Comparison of ENCODE assay signal across 8 cellular contexts in genomic region chr10:89351402-89352038, GRCh38. TPM values are rescaled to one million over a fixed set of nuclear protein-coding genes. Genes with fewer than 3 reads are reported as not detected.
DNase-seq lines count a peak whose midpoint lies in the region; ATAC-seq, FAIRE-seq and TF ChIP-seq lines count a peak whose summit lies in the region.

No MANE protein-coding gene starts in this region.

- peak overlapping the region; percentile 89 for H3K27ac ChIP-seq in fibroblast of lung (ENCODE audit: insufficient read depth, low read length)

- H3K9me3 ChIP-seq in fibroblast of lung (ENCODE audit: control insufficient read depth, insufficient read depth, low read depth, low read length) = no peaks in the 10 kb centered on the region

- TF ChIP-seq POLR2A in GM12892 (IDR thresholded peaks at IDR 0.05; ENCODE audit: low read depth, low read length) = no peak

- DNase-seq in GM12892 (ENCODE audit: insufficient read length) (no peak), M059J (ENCODE audit: low read depth) (peak; percentile 57), fibroblast of lung (ENCODE audit: low read depth in 2 of 2) (peak; percentile 50 to 57), retinal pigment epithelial cell (ENCODE audit: low read depth) (no peak), islet precursor cell (no peak), NCI-H1105 treated with DMSO at 0.1 percent for 48 hours (lab: John Stamatoyannopoulos, UW) (no peak), NCI-H2196 treated with DMSO at 0.1 percent for 48 hours (lab: John Stamatoyannopoulos, UW; ENCODE audit: unreplicated experiment) (no peak)

- H3K4me3 ChIP-seq in fibroblast of lung (replicated peaks in 1 of 4; ENCODE audit: control extremely low read depth in 1 of 4, insufficient read depth in 1 of 4, low read depth in 3 of 4, low read length in 4 of 4) (no peak overlapping the region), retinal pigment epithelial cell (ENCODE audit: low read length) (peak overlapping the region; percentile 47)

- H3K36me3 ChIP-seq in fibroblast of lung (ENCODE audit: control insufficient read depth, insufficient read depth, low read length) = no peaks in the 10 kb centered on the region

- no peaks in the 10 kb centered on the region for H3K79me2 ChIP-seq in fibroblast of lung (ENCODE audit: control insufficient read depth, insufficient read depth, low read length)

- peak overlapping the region; percentile 4 for H3K9ac ChIP-seq in fibroblast of lung (ENCODE audit: insufficient read depth, low read length)

- H3K27me3 ChIP-seq in fibroblast of lung (ENCODE audit: control insufficient read depth, insufficient read depth, low read length) = no peaks in the 10 kb centered on the region

- peak overlapping the region; percentile 60 for H3K4me2 ChIP-seq in fibroblast of lung (ENCODE audit: extremely low read depth, insufficient read depth, low read length)

- no peak for TF ChIP-seq CTCF in fibroblast of lung (conservative IDR thresholded peaks at IDR 0.05 in 1 of 2, IDR thresholded peaks at IDR 0.05 in 1 of 2; ENCODE audit: low read depth in 1 of 2, low read length in 2 of 2)
- TF ChIP-seq CTCF in retinal pigment epithelial cell (conservative IDR thresholded peaks at IDR 0.05; ENCODE audit: low read depth, low read length) = no peak

- H2AFZ ChIP-seq in fibroblast of lung (ENCODE audit: low read length) = no peak overlapping the region

- no peaks in the 10 kb centered on the region for H4K20me1 ChIP-seq in fibroblast of lung (ENCODE audit: control insufficient read depth, extremely low read depth, insufficient read depth, low read length)

- peak; percentile 91 for FAIRE-seq in GM12892 (lab: Jason Lieb, UNC)

- peak; percentile 90 for ATAC-seq in GM21723 (IDR thresholded peaks at IDR 0.05; ENCODE audit: unreplicated experiment)

- H3K4me1 ChIP-seq in fibroblast of lung (ENCODE audit: control insufficient read depth, extremely low read depth, insufficient read depth, low read length) = peaks cover 29% of the 10 kb centered on the region

RNA-seq across cellular contexts. Expression of gene IFIT3, which starts 23.7 kb away (rescaled TPM):
- polyA plus RNA-seq in GM12892 (2012; ENCODE audit: missing spikeins) = 54.9 TPM
- total RNA-seq in M059J (2014; rRNA removed; shearing (Covaris generic)) = 303 and 380 TPM in 2 replicates
- total RNA-seq in fibroblast of lung = 23.6 and 33.5 TPM in 2 replicates
- 30.5 and 62.9 TPM in 2 replicates for polyA plus RNA-seq in fibroblast of lung
- polyA plus RNA-seq in fibroblast of lung (2012) = 21.6 and 39.1 TPM in 2 replicates
- 2.1 and 3.5 TPM in 2 replicates for polyA minus RNA-seq in fibroblast of lung (ENCODE audit: low replicate concordance)

RNA-seq across cellular contexts. Expression of gene IFIT1B, which starts 26.3 kb away (rescaled TPM):
- polyA plus RNA-seq in GM12892 (2012; ENCODE audit: missing spikeins) = not detected
- 0.37 and 0.76 TPM in 2 replicates for total RNA-seq in M059J (2014; rRNA removed; shearing (Covaris generic))
- total RNA-seq in fibroblast of lung = under 0.01 TPM in 1 of 2 replicates, not detected in the other
- polyA plus RNA-seq in fibroblast of lung = not detected in 2 replicates
- polyA plus RNA-seq in fibroblast of lung (2012) = not detected in 2 replicates
- not detected in 2 replicates for polyA minus RNA-seq in fibroblast of lung (ENCODE audit: low replicate concordance)

RNA-seq across cellular contexts. Expression of gene IFIT1, which starts 40.9 kb away (rescaled TPM):
- 15.0 TPM for polyA plus RNA-seq in GM12892 (2012; ENCODE audit: missing spikeins)
- total RNA-seq in M059J (2014; rRNA removed; shearing (Covaris generic)) = 733 and 788 TPM in 2 replicates
- 21.8 and 25.8 TPM in 2 replicates for total RNA-seq in fibroblast of lung
- polyA plus RNA-seq in fibroblast of lung = 12.8 and 71.4 TPM in 2 replicates
- 10.2 and 43.5 TPM in 2 replicates for polyA plus RNA-seq in fibroblast of lung (2012)
- polyA minus RNA-seq in fibroblast of lung (ENCODE audit: low replicate concordance) = 2.6 and 2.9 TPM in 2 replicates

RNA-seq across cellular contexts. Expression of gene IFIT2, which starts 49.7 kb away (rescaled TPM):
- polyA plus RNA-seq in GM12892 (2012; ENCODE audit: missing spikeins) = 9.1 TPM
- 42.5 and 58.0 TPM in 2 replicates for total RNA-seq in M059J (2014; rRNA removed; shearing (Covaris generic))
- total RNA-seq in fibroblast of lung = 11.6 and 21.6 TPM in 2 replicates
- polyA plus RNA-seq in fibroblast of lung = 5.4 and 12.1 TPM in 2 replicates
- 4.4 and 11.1 TPM in 2 replicates for polyA plus RNA-seq in fibroblast of lung (2012)
- polyA minus RNA-seq in fibroblast of lung (ENCODE audit: low replicate concordance) = 0.93 and 1.6 TPM in 2 replicates

Comparison
In these comparisons a context has a peak if more than half of its experiments do, and no peak if none do; other contexts are left out.
1. DNase-seq: peak in M059J (single experiment) and fibroblast of lung (2 of 2); none in GM12892 (single experiment), retinal pigment epithelial cell (single experiment), islet precursor cell (single experiment), NCI-H1105 treated with DMSO at 0.1 percent for 48 hours (single experiment) and NCI-H2196 treated with DMSO at 0.1 percent for 48 hours (single experiment).
2. RNA of gene IFIT1, which starts 40.9 kb away (total RNA-seq): 733 to 788 TPM in M059J; 21.8 to 25.8 TPM in fibroblast of lung; every median in the first group is over 10 times any median in the second.